In the genomic region with DNA sequence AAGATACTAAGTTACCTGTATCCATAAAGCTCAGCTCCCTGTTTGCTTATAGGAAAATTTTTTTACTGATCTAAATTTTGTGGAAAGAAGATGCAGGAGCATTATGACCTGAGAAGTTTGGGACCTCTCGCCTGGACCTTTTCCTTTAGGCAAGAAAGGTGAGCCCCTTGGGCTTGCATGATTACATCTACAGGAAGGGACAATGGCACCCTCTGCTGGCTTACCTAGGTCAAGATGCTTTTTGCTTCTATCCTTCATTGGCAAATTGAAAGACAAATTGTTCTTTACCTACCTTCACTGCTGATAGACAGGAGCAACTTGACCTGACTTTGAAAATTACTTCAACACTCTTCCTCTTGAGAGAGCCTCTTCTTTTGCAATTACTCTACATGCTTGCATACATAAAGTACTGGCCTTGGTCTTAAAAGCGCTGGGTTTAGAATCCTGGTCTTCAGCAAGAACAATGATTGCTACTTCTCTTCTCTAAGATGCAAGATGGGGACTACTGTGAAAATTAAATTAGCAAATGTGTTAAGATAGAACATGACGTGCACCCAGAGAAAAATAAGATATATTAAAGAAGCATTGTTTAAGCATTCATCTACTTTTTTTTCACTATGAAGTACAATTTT, we compare ENCODE assay signal across 9 cellular contexts.
A peak's percentile ranks its signal among the peaks of the same experiment; 100 is the strongest.
DNase-seq lines count a peak whose midpoint lies in the region; ATAC-seq and TF ChIP-seq lines count a peak whose summit lies in the region.
"Had no signal": no experiment of that assay in that cellular context is flagged by ENCODE, and none has a peak within 500 bp of the region (broad histone marks: within the 10 kb centered on the region; RNA-seq: fewer than 3 reads in every experiment).

No MANE protein-coding gene starts in this region.

- TF ChIP-seq RAD21 in HCT116 (IDR thresholded peaks at IDR 0.05; ENCODE audit: low read depth) = peak; percentile 74

- H3K4me3 ChIP-seq in HCT116 (replicated peaks in 1 of 2; ENCODE audit: low read depth in 1 of 2, low read length in 2 of 2) = no peak overlapping the region
- no peak overlapping the region for H3K4me3 ChIP-seq in OCI-LY3 (ENCODE audit: low read length)
- no peak overlapping the region for H3K4me3 ChIP-seq in esophagus muscularis mucosa

- H3K36me3 Mint-ChIP-seq in progenitor cell of endocrine pancreas (ENCODE audit: insufficient read depth) = no peaks in the 10 kb centered on the region

- TF ChIP-seq CTCF in HCT116 (IDR thresholded peaks at IDR 0.05 in 2 of 3, conservative IDR thresholded peaks at IDR 0.05 in 1 of 3; ENCODE audit: borderline replicate concordance in 1 of 3, insufficient read depth in 1 of 3, low read depth in 2 of 3, low read length in 2 of 3) (peak; percentile 50 to 82 (median 79)), OCI-LY3 (IDR thresholded peaks at IDR 0.05; ENCODE audit: low read depth, low read length) (peak; percentile 61), esophagus muscularis mucosa (IDR thresholded peaks at IDR 0.05) (peak; percentile 54 to 68 (median 56)), progenitor cell of endocrine pancreas (IDR thresholded peaks at IDR 0.05; ENCODE audit: unreplicated experiment) (peak; percentile 77)

- H4K20me1 ChIP-seq in HCT116 (ENCODE audit: insufficient read depth) (no peaks in the 10 kb centered on the region), OCI-LY3 (ENCODE audit: insufficient read depth, low read length) (no peaks in the 10 kb centered on the region)

- ATAC-seq in HCT116 = peak; percentile 76
- ATAC-seq in GM21529 (IDR thresholded peaks at IDR 0.05; ENCODE audit: unreplicated experiment) = no peak
- no peak for ATAC-seq in GM21737 (IDR thresholded peaks at IDR 0.05; ENCODE audit: unreplicated experiment)

- intact Hi-C loops in HCT116 (cut with micrococcal nuclease) = loop anchor here (1.0 to 5.0 kb wide), 3 partner anchors 46 to 859 kb away; no protein-coding TSS in a partner anchor
- intact Hi-C loops in esophagus muscularis mucosa (cut with DNase I) = no loop called here

- H3K27me3 ChIP-seq in HCT116 (ENCODE audit: insufficient read depth, low read length) = no peaks in the 10 kb centered on the region
- H3K27me3 ChIP-seq in OCI-LY3 (ENCODE audit: low read depth, low read length) = no peaks in the 10 kb centered on the region
- H3K27me3 ChIP-seq in esophagus muscularis mucosa = no peaks in the 10 kb centered on the region

- H3K27ac Mint-ChIP-seq in progenitor cell of endocrine pancreas = no peak overlapping the region
- H3K27ac Mint-ChIP-seq: activated B cell treated with CpG ODN at 0.5 μM for 24 hours had no signal

- TF ChIP-seq POLR2A in HCT116 (IDR thresholded peaks at IDR 0.05; ENCODE audit: borderline replicate concordance, extremely low read depth, insufficient read depth, insufficient read length) (no peak), esophagus muscularis mucosa (IDR thresholded peaks at IDR 0.05; ENCODE audit: low read depth) (no peak)

- H3K4me1 ChIP-seq in HCT116 (ENCODE audit: control insufficient read depth in 1 of 2, insufficient read depth in 2 of 2, low read length in 2 of 2) (peaks cover 0 to under 1% of the 10 kb centered on the region in 2 experiments; a peak in 1 of 4 replicates), OCI-LY3 (ENCODE audit: low read length) (peaks cover 8% of the 10 kb centered on the region; the same call in 1 of the 2 replicates), esophagus muscularis mucosa (peaks cover 0 to 24% (median 16%) of the 10 kb centered on the region in 4 donors)

- CTCF ChIA-PET in HCT116 (lab: Charles Lee) = interaction anchor here (0.8 to 2.0 kb wide), 3 partner anchors 45 to 48 kb away, joined by 3 to 4 read pairs (median 3); no protein-coding TSS in a partner anchor

- no peak overlapping the region for H3K4me3 Mint-ChIP-seq in progenitor cell of endocrine pancreas (ENCODE audit: low read depth)
- H3K4me3 Mint-ChIP-seq: activated B cell treated with CpG ODN at 0.5 μM for 24 hours had no signal

- DNase-seq in GM03348 (ENCODE audit: low spot score) (peak; percentile 48), HCT116 (ENCODE audit: low read depth, low spot score) (peak; percentile 46), esophagus muscularis mucosa (ENCODE audit: extremely low spot score) (no peak), progenitor cell of endocrine pancreas (ENCODE audit: low spot score, unreplicated experiment) (peak; percentile 30), GM19240 (ENCODE audit: insufficient read length, low spot score) (no peak)
- DNase-seq: activated B cell treated with CpG ODN at 0.5 μM for 24 hours had no signal

- H3K4me1 Mint-ChIP-seq in progenitor cell of endocrine pancreas (ENCODE audit: low read depth) = no peaks in the 10 kb centered on the region
- H3K4me1 Mint-ChIP-seq: activated B cell treated with CpG ODN at 0.5 μM for 24 hours had no signal

- no peak for TF ChIP-seq EP300 in esophagus muscularis mucosa (IDR thresholded peaks at IDR 0.05)

- no peaks in the 10 kb centered on the region for H3K36me3 ChIP-seq in HCT116 (ENCODE audit: control insufficient read depth in 1 of 2, insufficient read depth in 2 of 2, low read length in 2 of 2)
- H3K36me3 ChIP-seq in OCI-LY3 (replicated peaks; ENCODE audit: low read depth, low read length) = no peaks in the 10 kb centered on the region
- no peaks in the 10 kb centered on the region for H3K36me3 ChIP-seq in esophagus muscularis mucosa

- POLR2A ChIA-PET in HCT116 (lab: Charles Lee) = no interaction called here

- 73% methylated on average over 3 of the region's 3 CpGs for WGBS in esophagus muscularis mucosa

- peaks cover under 1% of the 10 kb centered on the region for H3K9me3 Mint-ChIP-seq in progenitor cell of endocrine pancreas (ENCODE audit: low read depth)

- H3K9ac ChIP-seq in HCT116 (ENCODE audit: low read length) (no peak overlapping the region), OCI-LY3 (ENCODE audit: low read length) (no peak overlapping the region)

- H3K4me2 ChIP-seq in HCT116 (ENCODE audit: low read length) = no peak overlapping the region
- peak overlapping the region; percentile 15; the same call in 1 of the 2 replicates for H3K4me2 ChIP-seq in OCI-LY3 (ENCODE audit: low read length)

- H3K79me2 ChIP-seq in HCT116 (ENCODE audit: insufficient read depth, low read length) (no peaks in the 10 kb centered on the region), OCI-LY3 (ENCODE audit: low read length) (no peaks in the 10 kb centered on the region)

- no peak overlapping the region for H2AFZ ChIP-seq in HCT116 (ENCODE audit: low read depth, low read length, poor library complexity, severe bottlenecking)
- H2AFZ ChIP-seq in OCI-LY3 (ENCODE audit: low read depth, low read length) = no peak overlapping the region

- H3K9me2 ChIP-seq in HCT116 (ENCODE audit: insufficient read depth) = no peaks in the 10 kb centered on the region

- BruUV-seq in HCT116 (replicated peaks; lab: Mats Ljungman, UMichigan) = no TSS peak

- H3K27ac ChIP-seq in HCT116 (ENCODE audit: low read depth, low read length) = no peak overlapping the region
- no peak overlapping the region for H3K27ac ChIP-seq in OCI-LY3 (ENCODE audit: low read length)
- no peak overlapping the region for H3K27ac ChIP-seq in esophagus muscularis mucosa (replicated peaks in 1 of 4)

- no peaks in the 10 kb centered on the region for H3K27me3 Mint-ChIP-seq in progenitor cell of endocrine pancreas

- H3K9me3 ChIP-seq in HCT116 (ENCODE audit: control insufficient read depth in 1 of 2, insufficient read depth in 1 of 2, low read depth in 1 of 2, low read length in 2 of 2) = no peaks in the 10 kb centered on the region
- no peaks in the 10 kb centered on the region for H3K9me3 ChIP-seq in OCI-LY3 (ENCODE audit: insufficient read depth, low read length)
- H3K9me3 ChIP-seq in esophagus muscularis mucosa = no peaks in the 10 kb centered on the region

- RAD21 ChIA-PET in HCT116 (lab: Charles Lee; ENCODE audit: low non-redundant PET in 1 of 2, low total read pairs in 2 of 2, uncharacterized antibody in 2 of 2, unreplicated experiment in 2 of 2) = no interaction called here

TF ChIP-seq in HCT116, 20 proteins besides CTCF, POLR2A, EP300 and RAD21:
- TF ChIP-seq ZNF274 (IDR thresholded peaks at IDR 0.05; ENCODE audit: low read depth, low read length) = no peak

Comparison
In these comparisons a context has a peak if more than half of its experiments do, and no peak if none do; other contexts are left out.
1. DNase-seq: peak in GM03348 (single experiment), HCT116 (single experiment) and progenitor cell of endocrine pancreas (single experiment); none in esophagus muscularis mucosa (single experiment) and GM19240 (single experiment).
2. Peak in every context shown above with its lines, with median percentiles within 50 percentile points of each other: CTCF ChIP-seq.